11 cellular contexts compared by ENCODE assay signal in the genomic region with DNA sequence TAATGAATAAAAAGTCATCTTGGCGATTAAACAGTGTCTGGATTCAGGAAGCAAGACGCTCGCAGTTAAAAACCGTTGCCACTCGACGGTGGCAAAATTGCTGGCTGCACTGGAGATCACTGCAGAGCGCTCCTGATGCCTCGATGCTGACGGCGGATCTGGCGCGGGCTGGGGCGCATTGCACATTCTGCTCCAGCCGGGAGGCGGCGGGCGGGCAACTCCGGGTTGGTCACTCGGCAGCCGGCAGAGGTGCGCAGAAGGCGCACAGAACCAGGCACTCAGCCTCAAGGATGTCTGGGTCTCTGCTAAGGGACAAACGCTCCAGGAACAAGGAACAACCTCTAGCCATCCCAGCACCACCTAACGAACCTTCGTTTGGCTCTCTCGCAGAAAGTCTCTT.
DNase-seq lines count a peak whose midpoint lies in the region; ATAC-seq and TF ChIP-seq lines count a peak whose summit lies in the region.
"Had no signal": no experiment of that assay in that cellular context is flagged by ENCODE, and none has a peak within 500 bp of the region (broad histone marks: within the 10 kb centered on the region; RNA-seq: fewer than 3 reads in every experiment).

No MANE protein-coding gene starts in this region.

- no peak overlapping the region for H3K27ac Mint-ChIP-seq in activated naive CD8-positive, alpha-beta T cell
- no peak overlapping the region for H3K27ac Mint-ChIP-seq in activated T-helper 1 cell treated with anti-CD3 and anti-CD28 coated beads, Interleukin-12 subunit alpha, Interleukin-12 subunit beta, Interleukin-2, Interleukin-4 antibody, amounts not matched to agents 30 ng/mL and 10 ng/mL and 1 ng/mL, durations not matched to agents 14 hours and 24 hours and 36 hours
- H3K27ac Mint-ChIP-seq: T-helper 2 cell treated with Interferon-gamma antibody and Interleukin-4, amounts not matched to agents 5 μg/mL and 100 μg/mL, for 36 hours had no signal

- peak; percentile 24 for ATAC-seq in left lobe of liver
- ATAC-seq: left lung, right cardiac atrium had no signal

- H3K4me3 Mint-ChIP-seq in activated naive CD8-positive, alpha-beta T cell = peak overlapping the region; percentile 44
- H3K4me3 Mint-ChIP-seq in activated T-helper 1 cell treated with anti-CD3 and anti-CD28 coated beads, Interleukin-12 subunit alpha, Interleukin-12 subunit beta, Interleukin-2, Interleukin-4 antibody, amounts not matched to agents 30 ng/mL and 10 ng/mL and 1 ng/mL, durations not matched to agents 14 hours and 24 hours and 36 hours = no peak overlapping the region
- H3K4me3 Mint-ChIP-seq: T-helper 2 cell treated with Interferon-gamma antibody and Interleukin-4, amounts not matched to agents 5 μg/mL and 100 μg/mL, for 36 hours had no signal

- peak; percentile 2 for TF ChIP-seq CTCF in AG04449 (IDR thresholded peaks at IDR 0.05; ENCODE audit: insufficient read depth, low read length, missing control alignments)

- H3K9me3 Mint-ChIP-seq in activated naive CD8-positive, alpha-beta T cell (ENCODE audit: low read depth) = no peaks in the 10 kb centered on the region
- no peaks in the 10 kb centered on the region for H3K9me3 Mint-ChIP-seq in activated T-helper 1 cell treated with anti-CD3 and anti-CD28 coated beads, Interleukin-12 subunit alpha, Interleukin-12 subunit beta, Interleukin-2, Interleukin-4 antibody, amounts not matched to agents 30 ng/mL and 10 ng/mL and 1 ng/mL, durations not matched to agents 14 hours and 24 hours and 36 hours
- H3K9me3 Mint-ChIP-seq: T-helper 2 cell treated with Interferon-gamma antibody and Interleukin-4, amounts not matched to agents 5 μg/mL and 100 μg/mL, for 36 hours had no signal

- intact Hi-C loops in activated T-helper 1 cell treated with anti-CD3 and anti-CD28 coated beads, Interleukin-12 subunit alpha, Interleukin-12 subunit beta, Interleukin-2, Interleukin-4 antibody, amounts not matched to agents 30 ng/mL and 10 ng/mL and 1 ng/mL, durations not matched to agents 14 hours and 24 hours and 36 hours (cut with micrococcal nuclease) = loop anchor here (10.0 kb wide), 1 partner anchor 499 kb away; a partner anchor contains a TSS

- DNase-seq in AG04449 (ENCODE audit: low read depth, low spot score) (no peak), GM03348 (ENCODE audit: low spot score) (peak; percentile 17), left lobe of liver (ENCODE audit: low spot score) (no peak), NCI-H1417 (lab: John Stamatoyannopoulos, UW) (no peak), hepatic stellate cell (ENCODE audit: low spot score) (no peak), HuH-7 (ENCODE audit: low spot score) (no peak)
- DNase-seq in activated T-helper 1 cell treated with anti-CD3 and anti-CD28 coated beads, Interleukin-12 subunit alpha, Interleukin-12 subunit beta, Interleukin-2, Interleukin-4 antibody, amounts not matched to agents 30 ng/mL and 10 ng/mL and 1 ng/mL, durations not matched to agents 14 hours and 24 hours and 36 hours (ENCODE audit: low spot score) = no peak

- CTCF ChIA-PET in AG04449 (lab: Yijun Ruan, JAX) = interaction anchor here (1.1 kb wide), 1 partner anchor 535 kb away, joined by 3 read pairs; no protein-coding TSS in a partner anchor

- no peaks in the 10 kb centered on the region for H3K36me3 Mint-ChIP-seq in activated naive CD8-positive, alpha-beta T cell
- no peaks in the 10 kb centered on the region for H3K36me3 Mint-ChIP-seq in activated T-helper 1 cell treated with anti-CD3 and anti-CD28 coated beads, Interleukin-12 subunit alpha, Interleukin-12 subunit beta, Interleukin-2, Interleukin-4 antibody, amounts not matched to agents 30 ng/mL and 10 ng/mL and 1 ng/mL, durations not matched to agents 14 hours and 24 hours and 36 hours (ENCODE audit: low read depth)

- peaks cover 23% of the 10 kb centered on the region for H3K27me3 Mint-ChIP-seq in activated naive CD8-positive, alpha-beta T cell
- H3K27me3 Mint-ChIP-seq in activated T-helper 1 cell treated with anti-CD3 and anti-CD28 coated beads, Interleukin-12 subunit alpha, Interleukin-12 subunit beta, Interleukin-2, Interleukin-4 antibody, amounts not matched to agents 30 ng/mL and 10 ng/mL and 1 ng/mL, durations not matched to agents 14 hours and 24 hours and 36 hours (ENCODE audit: insufficient read depth) = peaks cover 55% of the 10 kb centered on the region

- H3K4me1 Mint-ChIP-seq in activated naive CD8-positive, alpha-beta T cell (ENCODE audit: low read depth) = peaks cover 12% of the 10 kb centered on the region
- H3K4me1 Mint-ChIP-seq in activated T-helper 1 cell treated with anti-CD3 and anti-CD28 coated beads, Interleukin-12 subunit alpha, Interleukin-12 subunit beta, Interleukin-2, Interleukin-4 antibody, amounts not matched to agents 30 ng/mL and 10 ng/mL and 1 ng/mL, durations not matched to agents 14 hours and 24 hours and 36 hours (ENCODE audit: low read depth) = no peaks in the 10 kb centered on the region

- POLR2A ChIA-PET in AG04449 (lab: Yijun Ruan, JAX) = no interaction called here

- no peak overlapping the region for H3K4me3 ChIP-seq in AG04449 (ENCODE audit: low read depth, low read length)
- H3K4me3 ChIP-seq: left lung had no signal
